Comparison of ENCODE assay signal across 8 cellular contexts in genomic region chr9:134399435-134400056, GRCh38.
A peak's percentile ranks its signal among the peaks of the same experiment; 100 is the strongest.
DNase-seq lines count a peak whose midpoint lies in the region; ATAC-seq and TF ChIP-seq lines count a peak whose summit lies in the region.
"Had no signal": no experiment of that assay in that cellular context is flagged by ENCODE, and none has a peak within 500 bp of the region (broad histone marks: within the 10 kb centered on the region; RNA-seq: fewer than 3 reads in every experiment).

No MANE protein-coding gene starts in this region.

- H3K27ac ChIP-seq in Karpas-422 (ENCODE audit: low read length) = no peak overlapping the region
- H3K27ac ChIP-seq in dorsolateral prefrontal cortex = no peak overlapping the region
- no peak overlapping the region for H3K27ac ChIP-seq in trophoblast cell (ENCODE audit: low read depth, low read length)
- no peak overlapping the region for H3K27ac ChIP-seq in naive thymus-derived CD4-positive, alpha-beta T cell (ENCODE audit: low read depth, low read length)

- H3K79me2 ChIP-seq in Karpas-422 (ENCODE audit: low read length) (no peaks in the 10 kb centered on the region), trophoblast cell (ENCODE audit: control insufficient read depth, insufficient read depth, low read length, poor library complexity) (peaks cover 6% of the 10 kb centered on the region)

- H2BK120ac ChIP-seq in trophoblast cell (ENCODE audit: insufficient read depth, low read length, poor library complexity) = no peak overlapping the region

- no peak overlapping the region for H2AK5ac ChIP-seq in trophoblast cell (ENCODE audit: low read length)

- no CpG with 5 or more reads among the region's 2 CpGs for WGBS in trophoblast cell (ENCODE audit: extremely low coverage, insufficient coverage, insufficient read length)

- no peak overlapping the region for H4K8ac ChIP-seq in trophoblast cell (ENCODE audit: low read depth, low read length)

- no peak overlapping the region for H2BK5ac ChIP-seq in trophoblast cell (ENCODE audit: low read depth, low read length, poor library complexity)

- no peak overlapping the region for H2BK12ac ChIP-seq in trophoblast cell (ENCODE audit: low read length)

- H3K4me1 Mint-ChIP-seq in naive thymus-derived CD4-positive, alpha-beta T cell = peaks cover 31 to 55% (median 40%) of the 10 kb centered on the region in 7 donors

- TF ChIP-seq CTCF in dorsolateral prefrontal cortex (IDR thresholded peaks at IDR 0.05 in 54 of 56, conservative IDR thresholded peaks at IDR 0.05 in 2 of 56; ENCODE audit: low read depth in 1 of 56, partially characterized antibody in 56 of 56) = peak in 45 of 56 donors; percentile 11 to 53 (median 32)

- H3K27ac Mint-ChIP-seq in naive thymus-derived CD4-positive, alpha-beta T cell = peak overlapping the region in 1 of 9 donors; percentile 17

- peaks cover 0 to 5% (median 0%) of the 10 kb centered on the region in 5 donors for H3K36me3 Mint-ChIP-seq in naive thymus-derived CD4-positive, alpha-beta T cell

- no peak overlapping the region for H3K14ac ChIP-seq in trophoblast cell (ENCODE audit: low read length)

- no peaks in the 10 kb centered on the region for H3K27me3 ChIP-seq in Karpas-422 (ENCODE audit: low read length)
- H3K27me3 ChIP-seq in dorsolateral prefrontal cortex = no peaks in the 10 kb centered on the region
- no peaks in the 10 kb centered on the region for H3K27me3 ChIP-seq in trophoblast cell (ENCODE audit: insufficient read depth, low read length)
- H3K27me3 ChIP-seq in naive thymus-derived CD4-positive, alpha-beta T cell (ENCODE audit: control insufficient read depth in 2 of 2, insufficient read depth in 2 of 2, low read length in 2 of 2) = no peaks in the 10 kb centered on the region

- H3K9me2 ChIP-seq in Karpas-422 (replicated peaks; ENCODE audit: insufficient read depth, low read length) = no peaks in the 10 kb centered on the region

- H3K36me3 ChIP-seq in Karpas-422 (ENCODE audit: insufficient read depth, low read length) (no peaks in the 10 kb centered on the region; the same call in 1 of the 2 replicates), trophoblast cell (ENCODE audit: control insufficient read depth in 1 of 2, insufficient read depth in 2 of 2, low read length in 2 of 2) (peaks cover 6 to 18% of the 10 kb centered on the region in 2 experiments)
- no peaks in the 10 kb centered on the region for H3K36me3 ChIP-seq in naive thymus-derived CD4-positive, alpha-beta T cell (ENCODE audit: control insufficient read depth in 2 of 3, insufficient read depth in 3 of 3, low read length in 3 of 3)

- no peak overlapping the region for H2AFZ ChIP-seq in Karpas-422 (ENCODE audit: low read length)
- H2AFZ ChIP-seq in trophoblast cell (ENCODE audit: insufficient read depth, low read length, poor library complexity) = no peak overlapping the region

- H4K20me1 ChIP-seq in Karpas-422 (ENCODE audit: insufficient read depth, low read depth, low read length) = no peaks in the 10 kb centered on the region

- H3K4me3 Mint-ChIP-seq in naive thymus-derived CD4-positive, alpha-beta T cell = no peak overlapping the region

- no peak for ATAC-seq in naive thymus-derived CD4-positive, alpha-beta T cell

- peaks cover 6% of the 10 kb centered on the region; the same call in 1 of the 2 replicates for H3K9me3 ChIP-seq in Karpas-422 (ENCODE audit: low read length)
- H3K9me3 ChIP-seq in trophoblast cell (ENCODE audit: insufficient read depth, low read depth, low read length) = no peaks in the 10 kb centered on the region
- H3K9me3 ChIP-seq in naive thymus-derived CD4-positive, alpha-beta T cell (ENCODE audit: control insufficient read depth in 2 of 3, low read length in 3 of 3) = peaks cover 0 to 7% (median 0%) of the 10 kb centered on the region in 3 experiments

- H3K27me3 Mint-ChIP-seq in naive thymus-derived CD4-positive, alpha-beta T cell = no peaks in the 10 kb centered on the region

- H3K4me2 ChIP-seq in Karpas-422 (ENCODE audit: low read depth, low read length, poor library complexity, severe bottlenecking) (no peak overlapping the region), trophoblast cell (ENCODE audit: low read length) (no peak overlapping the region)

- POLR2A ChIA-PET in naive thymus-derived CD4-positive, alpha-beta T cell (lab: Charles Lee) = interaction anchor here (1.5 kb wide), 1 partner anchor 9 kb away, joined by 3 read pairs; no protein-coding TSS in a partner anchor

- H3K9ac ChIP-seq in Karpas-422 (ENCODE audit: low read length) = no peak overlapping the region
- H3K9ac ChIP-seq in trophoblast cell (ENCODE audit: low read length) = no peak overlapping the region

- H3K4ac ChIP-seq in trophoblast cell (ENCODE audit: low read depth, low read length) = no peak overlapping the region

- H4K91ac ChIP-seq in trophoblast cell (ENCODE audit: low read depth, low read length) = no peak overlapping the region

- H3K79me1 ChIP-seq in trophoblast cell (ENCODE audit: low read length) = no peaks in the 10 kb centered on the region

- H4K12ac ChIP-seq in trophoblast cell (ENCODE audit: low read depth, low read length) = no peak overlapping the region

- peaks cover 0 to 3% (median 0%) of the 10 kb centered on the region in 11 donors for H3K9me3 Mint-ChIP-seq in naive thymus-derived CD4-positive, alpha-beta T cell

- H3K23ac ChIP-seq in trophoblast cell (ENCODE audit: low read length) = no peak overlapping the region

- H3K4me1 ChIP-seq in Karpas-422 (ENCODE audit: low read length) (peaks cover 12% of the 10 kb centered on the region), trophoblast cell (ENCODE audit: control insufficient read depth in 1 of 2, insufficient read depth in 2 of 2, low read length in 2 of 2) (no peaks in the 10 kb centered on the region)
- peaks cover 38 to 39% of the 10 kb centered on the region in 2 donors for H3K4me1 ChIP-seq in naive thymus-derived CD4-positive, alpha-beta T cell (ENCODE audit: control insufficient read depth in 2 of 2, insufficient read depth in 2 of 2, low read length in 2 of 2)

- no peak overlapping the region for H3K18ac ChIP-seq in trophoblast cell (ENCODE audit: low read length)

- H3K4me3 ChIP-seq in Karpas-422 (ENCODE audit: low read length) (no peak overlapping the region), dorsolateral prefrontal cortex (no peak overlapping the region), trophoblast cell (ENCODE audit: low read depth, low read length) (no peak overlapping the region)
- H3K4me3 ChIP-seq in naive thymus-derived CD4-positive, alpha-beta T cell (ENCODE audit: low read length) = no peak overlapping the region

- intact Hi-C loops in dorsolateral prefrontal cortex (cut with DNase I) = no loop called here
- intact Hi-C loops in naive thymus-derived CD4-positive, alpha-beta T cell (cut with micrococcal nuclease) = loop anchor here in 1 of 2 donors (5.0 kb wide), 1 partner anchor 332 kb away; the partner anchor contains the start of gene BRD3

- CTCF ChIA-PET in naive thymus-derived CD4-positive, alpha-beta T cell (lab: Charles Lee) = interaction anchor here (0.7 to 1.3 kb wide), 2 partner anchors 44 to 53 kb away, joined by 3 to 6 read pairs; no protein-coding TSS in a partner anchor

- DNase-seq in EL = peak; percentile 26
- peak; percentile 61 for DNase-seq in Karpas-422
- DNase-seq in dorsolateral prefrontal cortex = no peak
- DNase-seq in trophoblast cell = peak; percentile 53 to 88
- DNase-seq in naive thymus-derived CD4-positive, alpha-beta T cell = no peak
- DNase-seq in H4 (ENCODE audit: low spot score) = no peak
- no peak for DNase-seq in NCI-H69 (lab: John Stamatoyannopoulos, UW)
- DNase-seq: activated CD4-positive, alpha-beta T cell treated with anti-CD3 and anti-CD28 coated beads for 1 hour had no signal

Comparison
In these comparisons a context has a peak if more than half of its experiments do, and no peak if none do; other contexts are left out.
1. DNase-seq: peak in EL (single experiment), Karpas-422 (single experiment) and trophoblast cell (2 of 2); none in dorsolateral prefrontal cortex (0 of 10), naive thymus-derived CD4-positive, alpha-beta T cell (0 of 9), H4 (single experiment) and NCI-H69 (single experiment).